1 cellular context compared by ENCODE assay signal in the genomic region with DNA sequence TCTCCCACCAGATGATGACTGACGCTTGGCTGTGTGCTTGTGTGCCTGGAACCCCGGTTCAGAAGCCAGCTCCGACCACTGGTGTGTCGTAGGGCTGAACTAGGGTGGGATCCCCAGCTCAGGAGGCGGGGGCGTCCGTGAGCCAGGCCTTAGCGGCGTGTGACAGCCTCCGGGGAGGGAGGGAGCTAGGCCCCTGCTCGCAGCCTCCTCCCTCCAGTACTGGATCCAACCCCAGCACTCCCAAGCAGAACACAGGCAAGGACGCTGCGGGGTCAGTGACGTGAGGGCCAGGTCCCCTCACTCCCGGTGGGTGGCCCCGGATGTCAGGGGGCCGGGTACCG.
A peak's percentile ranks its signal among the peaks of the same experiment; 100 is the strongest.
TF ChIP-seq lines count a peak whose summit lies in the region.

No MANE protein-coding gene starts in this region.

TF ChIP-seq in HepG2, 621 proteins besides CTCF, POLR2A, EP300 and RAD21 (continues in another document):
- TF ChIP-seq JUND (CRISPR knock-in tag; IDR thresholded peaks at IDR 0.05) = no peak
- no peak for TF ChIP-seq NBN (conservative IDR thresholded peaks at IDR 0.05)
- TF ChIP-seq ZNF614 (CRISPR knock-in tag; IDR thresholded peaks at IDR 0.05; ENCODE audit: borderline replicate concordance) = peak; percentile 9; the same call in 1 of the 2 replicates
- no peak; the same call in 1 of the 2 replicates for TF ChIP-seq ARHGAP35 (CRISPR knock-in tag; IDR thresholded peaks at IDR 0.05; ENCODE audit: borderline replicate concordance)
- TF ChIP-seq RXRB (CRISPR knock-in tag; IDR thresholded peaks at IDR 0.05; ENCODE audit: borderline replicate concordance) = no peak
- TF ChIP-seq, protein P1, sequence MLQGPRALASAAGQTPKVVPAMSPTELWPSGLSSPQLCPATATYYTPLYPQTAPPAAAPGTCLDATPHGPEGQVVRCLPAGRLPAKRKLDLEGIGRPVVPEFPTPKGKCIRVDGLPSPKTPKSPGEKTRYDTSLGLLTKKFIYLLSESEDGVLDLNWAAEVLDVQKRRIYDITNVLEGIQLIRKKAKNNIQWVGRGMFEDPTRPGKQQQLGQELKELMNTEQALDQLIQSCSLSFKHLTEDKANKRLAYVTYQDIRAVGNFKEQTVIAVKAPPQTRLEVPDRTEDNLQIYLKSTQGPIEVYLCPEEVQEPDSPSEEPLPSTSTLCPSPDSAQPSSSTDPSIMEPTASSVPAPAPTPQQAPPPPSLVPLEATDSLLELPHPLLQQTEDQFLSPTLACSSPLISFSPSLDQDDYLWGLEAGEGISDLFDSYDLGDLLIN (CRISPR knock-in tag; IDR thresholded peaks at IDR 0.05; ENCODE audit: borderline replicate concordance) = no peak
- TF ChIP-seq ZFP41 (CRISPR knock-in tag; IDR thresholded peaks at IDR 0.05; ENCODE audit: borderline replicate concordance) = peak; percentile 70; the same call in 1 of the 2 replicates
- TF ChIP-seq NFYC (CRISPR knock-in tag; IDR thresholded peaks at IDR 0.05) = no peak
- TF ChIP-seq, protein P2, sequence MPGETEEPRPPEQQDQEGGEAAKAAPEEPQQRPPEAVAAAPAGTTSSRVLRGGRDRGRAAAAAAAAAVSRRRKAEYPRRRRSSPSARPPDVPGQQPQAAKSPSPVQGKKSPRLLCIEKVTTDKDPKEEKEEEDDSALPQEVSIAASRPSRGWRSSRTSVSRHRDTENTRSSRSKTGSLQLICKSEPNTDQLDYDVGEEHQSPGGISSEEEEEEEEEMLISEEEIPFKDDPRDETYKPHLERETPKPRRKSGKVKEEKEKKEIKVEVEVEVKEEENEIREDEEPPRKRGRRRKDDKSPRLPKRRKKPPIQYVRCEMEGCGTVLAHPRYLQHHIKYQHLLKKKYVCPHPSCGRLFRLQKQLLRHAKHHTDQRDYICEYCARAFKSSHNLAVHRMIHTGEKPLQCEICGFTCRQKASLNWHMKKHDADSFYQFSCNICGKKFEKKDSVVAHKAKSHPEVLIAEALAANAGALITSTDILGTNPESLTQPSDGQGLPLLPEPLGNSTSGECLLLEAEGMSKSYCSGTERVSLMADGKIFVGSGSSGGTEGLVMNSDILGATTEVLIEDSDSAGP (CRISPR knock-in tag; IDR thresholded peaks at IDR 0.05; ENCODE audit: borderline replicate concordance) = no peak
- no peak for TF ChIP-seq NR2F1 (CRISPR knock-in tag; IDR thresholded peaks at IDR 0.05)
- TF ChIP-seq, protein P3, sequence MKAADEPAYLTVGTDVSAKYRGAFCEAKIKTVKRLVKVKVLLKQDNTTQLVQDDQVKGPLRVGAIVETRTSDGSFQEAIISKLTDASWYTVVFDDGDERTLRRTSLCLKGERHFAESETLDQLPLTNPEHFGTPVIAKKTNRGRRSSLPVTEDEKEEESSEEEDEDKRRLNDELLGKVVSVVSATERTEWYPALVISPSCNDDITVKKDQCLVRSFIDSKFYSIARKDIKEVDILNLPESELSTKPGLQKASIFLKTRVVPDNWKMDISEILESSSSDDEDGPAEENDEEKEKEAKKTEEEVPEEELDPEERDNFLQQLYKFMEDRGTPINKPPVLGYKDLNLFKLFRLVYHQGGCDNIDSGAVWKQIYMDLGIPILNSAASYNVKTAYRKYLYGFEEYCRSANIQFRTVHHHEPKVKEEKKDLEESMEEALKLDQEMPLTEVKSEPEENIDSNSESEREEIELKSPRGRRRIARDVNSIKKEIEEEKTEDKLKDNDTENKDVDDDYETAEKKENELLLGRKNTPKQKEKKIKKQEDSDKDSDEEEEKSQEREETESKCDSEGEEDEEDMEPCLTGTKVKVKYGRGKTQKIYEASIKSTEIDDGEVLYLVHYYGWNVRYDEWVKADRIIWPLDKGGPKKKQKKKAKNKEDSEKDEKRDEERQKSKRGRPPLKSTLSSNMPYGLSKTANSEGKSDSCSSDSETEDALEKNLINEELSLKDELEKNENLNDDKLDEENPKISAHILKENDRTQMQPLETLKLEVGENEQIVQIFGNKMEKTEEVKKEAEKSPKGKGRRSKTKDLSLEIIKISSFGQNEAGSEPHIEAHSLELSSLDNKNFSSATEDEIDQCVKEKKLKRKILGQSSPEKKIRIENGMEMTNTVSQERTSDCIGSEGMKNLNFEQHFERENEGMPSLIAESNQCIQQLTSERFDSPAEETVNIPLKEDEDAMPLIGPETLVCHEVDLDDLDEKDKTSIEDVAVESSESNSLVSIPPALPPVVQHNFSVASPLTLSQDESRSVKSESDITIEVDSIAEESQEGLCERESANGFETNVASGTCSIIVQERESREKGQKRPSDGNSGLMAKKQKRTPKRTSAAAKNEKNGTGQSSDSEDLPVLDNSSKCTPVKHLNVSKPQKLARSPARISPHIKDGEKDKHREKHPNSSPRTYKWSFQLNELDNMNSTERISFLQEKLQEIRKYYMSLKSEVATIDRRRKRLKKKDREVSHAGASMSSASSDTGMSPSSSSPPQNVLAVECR (CRISPR knock-in tag; IDR thresholded peaks at IDR 0.05; ENCODE audit: borderline replicate concordance) = no peak
- no peak for TF ChIP-seq ZNF674 (CRISPR knock-in tag; IDR thresholded peaks at IDR 0.05; ENCODE audit: low read depth)
- no peak for TF ChIP-seq POLR2G (IDR thresholded peaks at IDR 0.05; ENCODE audit: low read depth, low read length)
- TF ChIP-seq HNF4G (IDR thresholded peaks at IDR 0.05; ENCODE audit: borderline replicate concordance, low read depth, low read length) = no peak
- TF ChIP-seq HNF4G (CRISPR knock-in tag; IDR thresholded peaks at IDR 0.05; ENCODE audit: borderline replicate concordance, low read depth) = no peak
- no peak for TF ChIP-seq TOE1 (CRISPR knock-in tag; IDR thresholded peaks at IDR 0.05)
- TF ChIP-seq ESRRA (CRISPR knock-in tag; IDR thresholded peaks at IDR 0.05; ENCODE audit: low read depth) = no peak
- TF ChIP-seq JARID2 (CRISPR knock-in tag; IDR thresholded peaks at IDR 0.05; ENCODE audit: insufficient replicate concordance) = peak; percentile 24
- TF ChIP-seq ZNF678 (CRISPR knock-in tag; IDR thresholded peaks at IDR 0.05) = no peak
- TF ChIP-seq, protein P4, sequence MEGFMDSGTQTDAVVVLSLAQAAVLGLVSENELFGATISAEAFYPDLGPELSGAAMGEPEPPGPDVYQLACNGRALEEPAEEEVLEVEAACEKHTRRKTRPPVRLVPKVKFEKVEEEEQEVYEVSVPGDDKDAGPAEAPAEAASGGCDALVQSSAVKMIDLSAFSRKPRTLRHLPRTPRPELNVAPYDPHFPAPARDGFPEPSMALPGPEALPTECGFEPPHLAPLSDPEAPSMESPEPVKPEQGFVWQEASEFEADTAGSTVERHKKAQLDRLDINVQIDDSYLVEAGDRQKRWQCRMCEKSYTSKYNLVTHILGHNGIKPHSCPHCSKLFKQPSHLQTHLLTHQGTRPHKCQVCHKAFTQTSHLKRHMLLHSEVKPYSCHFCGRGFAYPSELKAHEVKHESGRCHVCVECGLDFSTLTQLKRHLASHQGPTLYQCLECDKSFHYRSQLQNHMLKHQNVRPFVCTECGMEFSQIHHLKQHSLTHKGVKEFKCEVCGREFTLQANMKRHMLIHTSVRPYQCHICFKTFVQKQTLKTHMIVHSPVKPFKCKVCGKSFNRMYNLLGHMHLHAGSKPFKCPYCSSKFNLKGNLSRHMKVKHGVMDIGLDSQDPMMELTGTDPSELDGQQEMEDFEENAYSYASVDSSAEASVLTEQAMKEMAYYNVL (CRISPR knock-in tag; IDR thresholded peaks at IDR 0.05; ENCODE audit: borderline replicate concordance) = no peak
- no peak for TF ChIP-seq ZFP82 (CRISPR knock-in tag; IDR thresholded peaks at IDR 0.05; ENCODE audit: borderline replicate concordance)
- TF ChIP-seq MED13 (CRISPR knock-in tag; IDR thresholded peaks at IDR 0.05) = no peak
- no peak for TF ChIP-seq BRD4 (CRISPR knock-in tag; IDR thresholded peaks at IDR 0.05)
- TF ChIP-seq HOXA9 (CRISPR knock-in tag; IDR thresholded peaks at IDR 0.05; ENCODE audit: borderline replicate concordance) = 0 out of 2 replicates have a peak, but pooled peaks have one; percentile 38
- TF ChIP-seq FOXA3 (CRISPR knock-in tag; IDR thresholded peaks at IDR 0.05) = no peak
- no peak for TF ChIP-seq CBX1 (IDR thresholded peaks at IDR 0.05; ENCODE audit: low read depth)
- TF ChIP-seq RFXAP (CRISPR knock-in tag; IDR thresholded peaks at IDR 0.05; ENCODE audit: borderline replicate concordance) = no peak
- TF ChIP-seq, protein P5, sequence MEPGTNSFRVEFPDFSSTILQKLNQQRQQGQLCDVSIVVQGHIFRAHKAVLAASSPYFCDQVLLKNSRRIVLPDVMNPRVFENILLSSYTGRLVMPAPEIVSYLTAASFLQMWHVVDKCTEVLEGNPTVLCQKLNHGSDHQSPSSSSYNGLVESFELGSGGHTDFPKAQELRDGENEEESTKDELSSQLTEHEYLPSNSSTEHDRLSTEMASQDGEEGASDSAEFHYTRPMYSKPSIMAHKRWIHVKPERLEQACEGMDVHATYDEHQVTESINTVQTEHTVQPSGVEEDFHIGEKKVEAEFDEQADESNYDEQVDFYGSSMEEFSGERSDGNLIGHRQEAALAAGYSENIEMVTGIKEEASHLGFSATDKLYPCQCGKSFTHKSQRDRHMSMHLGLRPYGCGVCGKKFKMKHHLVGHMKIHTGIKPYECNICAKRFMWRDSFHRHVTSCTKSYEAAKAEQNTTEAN (CRISPR knock-in tag; conservative IDR thresholded peaks at IDR 0.05) = no peak
- TF ChIP-seq, protein P6, sequence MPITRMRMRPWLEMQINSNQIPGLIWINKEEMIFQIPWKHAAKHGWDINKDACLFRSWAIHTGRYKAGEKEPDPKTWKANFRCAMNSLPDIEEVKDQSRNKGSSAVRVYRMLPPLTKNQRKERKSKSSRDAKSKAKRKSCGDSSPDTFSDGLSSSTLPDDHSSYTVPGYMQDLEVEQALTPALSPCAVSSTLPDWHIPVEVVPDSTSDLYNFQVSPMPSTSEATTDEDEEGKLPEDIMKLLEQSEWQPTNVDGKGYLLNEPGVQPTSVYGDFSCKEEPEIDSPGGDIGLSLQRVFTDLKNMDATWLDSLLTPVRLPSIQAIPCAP (CRISPR knock-in tag; IDR thresholded peaks at IDR 0.05; ENCODE audit: low read depth) = no peak
- no peak for TF ChIP-seq NCOA5 (CRISPR knock-in tag; IDR thresholded peaks at IDR 0.05)
- no peak for TF ChIP-seq MAFG (CRISPR knock-in tag; IDR thresholded peaks at IDR 0.05)
- peak; percentile 37; the same call in 1 of the 2 replicates for TF ChIP-seq SALL1 (CRISPR knock-in tag; IDR thresholded peaks at IDR 0.05)
- TF ChIP-seq SRSF1 (optimal IDR thresholded peaks at IDR 0.05; ENCODE audit: low read depth, low read length) = no peak
- TF ChIP-seq, protein P7, sequence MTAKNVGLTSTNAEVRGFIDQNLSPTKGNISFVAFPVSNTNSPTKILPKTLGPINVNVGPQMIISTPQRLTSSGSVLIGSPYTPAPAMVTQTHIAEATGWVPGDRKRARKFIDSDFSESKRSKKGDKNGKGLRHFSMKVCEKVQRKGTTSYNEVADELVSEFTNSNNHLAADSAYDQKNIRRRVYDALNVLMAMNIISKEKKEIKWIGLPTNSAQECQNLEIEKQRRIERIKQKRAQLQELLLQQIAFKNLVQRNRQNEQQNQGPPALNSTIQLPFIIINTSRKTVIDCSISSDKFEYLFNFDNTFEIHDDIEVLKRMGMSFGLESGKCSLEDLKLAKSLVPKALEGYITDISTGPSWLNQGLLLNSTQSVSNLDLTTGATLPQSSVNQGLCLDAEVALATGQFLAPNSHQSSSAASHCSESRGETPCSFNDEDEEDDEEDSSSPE (CRISPR knock-in tag; IDR thresholded peaks at IDR 0.05) = no peak
- TF ChIP-seq ZC3H13 (CRISPR knock-in tag; IDR thresholded peaks at IDR 0.05) = no peak
- no peak for TF ChIP-seq ZSCAN22 (CRISPR knock-in tag; IDR thresholded peaks at IDR 0.05)
- 0 out of 2 replicates have a peak, but pooled peaks have one; percentile 60 for TF ChIP-seq ZBTB7A (CRISPR knock-in tag; IDR thresholded peaks at IDR 0.05)
- TF ChIP-seq NFE2 (CRISPR knock-in tag; IDR thresholded peaks at IDR 0.05) = no peak
- TF ChIP-seq ELF1 (CRISPR knock-in tag; IDR thresholded peaks at IDR 0.05) = no peak
- TF ChIP-seq REPIN1 (CRISPR knock-in tag; IDR thresholded peaks at IDR 0.05; ENCODE audit: borderline replicate concordance, low read depth) = no peak
- TF ChIP-seq FOXJ3 (CRISPR knock-in tag; IDR thresholded peaks at IDR 0.05; ENCODE audit: borderline replicate concordance) = no peak
- no peak for TF ChIP-seq ZNF629 (CRISPR knock-in tag; conservative IDR thresholded peaks at IDR 0.05)
- no peak for TF ChIP-seq ADNP (CRISPR knock-in tag; IDR thresholded peaks at IDR 0.05)
- TF ChIP-seq ZNF441 (CRISPR knock-in tag; IDR thresholded peaks at IDR 0.05; ENCODE audit: borderline replicate concordance) = no peak
- no peak for TF ChIP-seq NRL (CRISPR knock-in tag; IDR thresholded peaks at IDR 0.05; ENCODE audit: borderline replicate concordance)
- TF ChIP-seq KMT2B (CRISPR knock-in tag; IDR thresholded peaks at IDR 0.05) = no peak
- no peak for TF ChIP-seq RNF2 (conservative IDR thresholded peaks at IDR 0.05; ENCODE audit: low read depth)
- TF ChIP-seq, protein P8, sequence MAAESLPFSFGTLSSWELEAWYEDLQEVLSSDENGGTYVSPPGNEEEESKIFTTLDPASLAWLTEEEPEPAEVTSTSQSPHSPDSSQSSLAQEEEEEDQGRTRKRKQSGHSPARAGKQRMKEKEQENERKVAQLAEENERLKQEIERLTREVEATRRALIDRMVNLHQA (CRISPR knock-in tag; IDR thresholded peaks at IDR 0.05) = no peak
- TF ChIP-seq ZNF768 (CRISPR knock-in tag; IDR thresholded peaks at IDR 0.05) = no peak
- TF ChIP-seq MED8 (CRISPR knock-in tag; IDR thresholded peaks at IDR 0.05; ENCODE audit: insufficient replicate concordance) = no peak
- no peak for TF ChIP-seq STAT5B (CRISPR knock-in tag; IDR thresholded peaks at IDR 0.05)
- TF ChIP-seq SNAI1 (CRISPR knock-in tag; IDR thresholded peaks at IDR 0.05; ENCODE audit: borderline replicate concordance) = peak; percentile 49; the same call in 1 of the 2 replicates
- TF ChIP-seq GABPA (IDR thresholded peaks at IDR 0.05; ENCODE audit: low read depth, low read length) = peak; percentile 2; the same call in 1 of the 2 replicates
- no peak for TF ChIP-seq GABPA (CRISPR knock-in tag; IDR thresholded peaks at IDR 0.05; ENCODE audit: low read depth)
- no peak for TF ChIP-seq ZBTB42 (CRISPR knock-in tag; IDR thresholded peaks at IDR 0.05)
- no peak for TF ChIP-seq ELF4 (CRISPR knock-in tag; IDR thresholded peaks at IDR 0.05; ENCODE audit: borderline replicate concordance)
- TF ChIP-seq KLF15 (CRISPR knock-in tag; IDR thresholded peaks at IDR 0.05; ENCODE audit: borderline replicate concordance) = no peak
- no peak for TF ChIP-seq NFE2L1 (CRISPR knock-in tag; IDR thresholded peaks at IDR 0.05; ENCODE audit: borderline replicate concordance)
- TF ChIP-seq, protein P9, sequence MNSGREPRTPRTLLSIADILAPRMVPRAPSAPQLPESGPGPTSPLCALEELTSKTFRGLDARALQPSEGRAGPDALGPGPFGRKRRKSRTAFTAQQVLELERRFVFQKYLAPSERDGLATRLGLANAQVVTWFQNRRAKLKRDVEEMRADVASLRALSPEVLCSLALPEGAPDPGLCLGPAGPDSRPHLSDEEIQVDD (CRISPR knock-in tag; IDR thresholded peaks at IDR 0.05; ENCODE audit: borderline replicate concordance) = no peak
- peak; percentile 16; the same call in 1 of the 2 replicates for TF ChIP-seq ZNF788 (CRISPR knock-in tag; IDR thresholded peaks at IDR 0.05; ENCODE audit: borderline replicate concordance)
- peak; percentile 18; the same call in 1 of the 2 replicates for TF ChIP-seq ZNF292 (CRISPR knock-in tag; IDR thresholded peaks at IDR 0.05; ENCODE audit: borderline replicate concordance, low read depth)
